Comparison of ENCODE assay signal across 8 cellular contexts in the genomic region with DNA sequence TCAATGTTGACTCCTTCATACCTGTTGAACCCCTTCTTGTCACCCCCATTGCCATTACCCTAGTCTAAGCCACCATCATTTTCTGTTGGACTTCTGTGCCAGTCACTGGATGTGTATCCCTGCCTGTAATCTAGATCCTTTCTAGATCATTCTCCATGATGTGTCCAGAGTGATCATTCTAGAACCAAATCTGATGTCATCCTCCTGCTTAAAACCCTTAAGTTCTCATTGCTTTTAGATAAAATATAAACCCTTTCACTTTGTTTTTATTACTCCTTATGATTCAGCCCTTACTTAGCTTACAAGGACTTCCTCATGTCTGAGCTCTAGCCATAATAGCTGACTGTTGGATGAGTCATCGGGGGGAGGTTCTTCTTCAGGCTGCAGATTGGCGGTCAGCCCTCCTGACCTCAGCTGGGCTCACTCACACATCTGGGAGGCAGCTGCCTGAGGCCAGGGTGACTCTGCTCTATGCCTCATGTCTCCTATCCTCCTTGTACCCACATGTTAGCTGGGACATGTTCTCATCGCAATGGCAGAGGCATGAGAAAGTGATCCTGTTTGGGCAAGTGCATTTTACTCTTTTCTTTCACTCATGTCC.
A peak's percentile ranks its signal among the peaks of the same experiment; 100 is the strongest.
DNase-seq lines count a peak whose midpoint lies in the region; ATAC-seq and TF ChIP-seq lines count a peak whose summit lies in the region.

No MANE protein-coding gene starts in this region.

- H3K4me3 Mint-ChIP-seq in activated naive CD4-positive, alpha-beta T cell treated with anti-CD3 and anti-CD28 coated beads, Interleukin-2, amount 10 ng/mL, durations not matched to agents 7 days and 5 days = no peak overlapping the region

- H3K9me3 Mint-ChIP-seq in activated naive CD4-positive, alpha-beta T cell treated with anti-CD3 and anti-CD28 coated beads, Interleukin-2, amount 50 U/mL, for 72 hours = no peaks in the 10 kb centered on the region
- H3K9me3 Mint-ChIP-seq in activated naive CD4-positive, alpha-beta T cell treated with anti-CD3 and anti-CD28 coated beads, Interleukin-2, amount 10 ng/mL, durations not matched to agents 7 days and 5 days = no peaks in the 10 kb centered on the region

- no peak for TF ChIP-seq CTCF in smooth muscle cell (IDR thresholded peaks at IDR 0.05; ENCODE audit: borderline replicate concordance, insufficient read depth, poor library complexity, severe bottlenecking)

- H3K9me3 ChIP-seq in smooth muscle cell (replicated peaks; ENCODE audit: low read depth) = no peaks in the 10 kb centered on the region

- H3K4me1 Mint-ChIP-seq in activated naive CD4-positive, alpha-beta T cell treated with anti-CD3 and anti-CD28 coated beads, Interleukin-2, amount 10 ng/mL, durations not matched to agents 7 days and 5 days = no peaks in the 10 kb centered on the region

- no peaks in the 10 kb centered on the region for H3K36me3 Mint-ChIP-seq in activated naive CD4-positive, alpha-beta T cell treated with anti-CD3 and anti-CD28 coated beads, Interleukin-2, amount 50 U/mL, for 72 hours
- no peaks in the 10 kb centered on the region for H3K36me3 Mint-ChIP-seq in activated naive CD4-positive, alpha-beta T cell treated with anti-CD3 and anti-CD28 coated beads, Interleukin-2, amount 10 ng/mL, durations not matched to agents 7 days and 5 days

- H3K27ac ChIP-seq in smooth muscle cell (ENCODE audit: low read depth) = peak overlapping the region; percentile 68

- DNase-seq in activated naive CD4-positive, alpha-beta T cell treated with anti-CD3 and anti-CD28 coated beads, Interleukin-2, amount 50 U/mL, for 72 hours (ENCODE audit: low spot score in 2 of 2) = no peak
- DNase-seq in activated naive CD4-positive, alpha-beta T cell treated with anti-CD3 and anti-CD28 coated beads, Interleukin-2, amount 10 ng/mL, durations not matched to agents 7 days and 5 days = no peak
- DNase-seq in T1000 (lab: John Stamatoyannopoulos, UW) (peak; percentile 90), glomerular visceral epithelial cell (ENCODE audit: extremely low spot score) (peak; percentile 93), smooth muscle cell (lab: John Stamatoyannopoulos, UW; ENCODE audit: unreplicated experiment) (no peak), NCI-H187 (lab: John Stamatoyannopoulos, UW) (no peak), cerebellum (ENCODE audit: low spot score) (no peak)

- no peak overlapping the region for H3K4me3 ChIP-seq in smooth muscle cell

- H2AFZ ChIP-seq in smooth muscle cell (ENCODE audit: low read depth) = no peak overlapping the region

- H3K27ac Mint-ChIP-seq in activated naive CD4-positive, alpha-beta T cell treated with anti-CD3 and anti-CD28 coated beads, Interleukin-2, amount 50 U/mL, for 72 hours = no peak overlapping the region
- H3K27ac Mint-ChIP-seq in activated naive CD4-positive, alpha-beta T cell treated with anti-CD3 and anti-CD28 coated beads, Interleukin-2, amount 10 ng/mL, durations not matched to agents 7 days and 5 days = no peak overlapping the region

- CTCF ChIA-PET in activated naive CD4-positive, alpha-beta T cell treated with anti-CD3 and anti-CD28 coated beads, Interleukin-2, amount 10 ng/mL, durations not matched to agents 7 days and 5 days (lab: Charles Lee) = no interaction called here

- H3K27me3 Mint-ChIP-seq in activated naive CD4-positive, alpha-beta T cell treated with anti-CD3 and anti-CD28 coated beads, Interleukin-2, amount 10 ng/mL, durations not matched to agents 7 days and 5 days = peaks cover 4% of the 10 kb centered on the region

- no peaks in the 10 kb centered on the region for H3K36me3 ChIP-seq in smooth muscle cell (ENCODE audit: low read depth)

- H3K9ac ChIP-seq in smooth muscle cell (ENCODE audit: low read depth) = no peak overlapping the region

- H3K79me2 ChIP-seq in smooth muscle cell (ENCODE audit: low read depth) = no peaks in the 10 kb centered on the region

- H3K4me2 ChIP-seq in smooth muscle cell = no peak overlapping the region

- no peaks in the 10 kb centered on the region for H4K20me1 ChIP-seq in smooth muscle cell (ENCODE audit: low read depth)

- H3K27me3 ChIP-seq in smooth muscle cell (ENCODE audit: low read depth) = no peaks in the 10 kb centered on the region

- peaks cover 5% of the 10 kb centered on the region for H3K4me1 ChIP-seq in smooth muscle cell (ENCODE audit: low read depth)

- ATAC-seq in activated naive CD4-positive, alpha-beta T cell treated with anti-CD3 and anti-CD28 coated beads, Interleukin-2, amount 50 U/mL, for 72 hours = peak; percentile 73 to 96
- no peak for ATAC-seq in GM18502 (IDR thresholded peaks at IDR 0.05; ENCODE audit: poor library complexity, unreplicated experiment)

- H3F3A ChIP-seq in smooth muscle cell (ENCODE audit: low read depth) = peaks cover 23% of the 10 kb centered on the region

- WGBS in smooth muscle cell (ENCODE audit: low lambda C conversion rate) = 38% methylated on average over 3 of the region's 3 CpGs

Comparison
In these comparisons a context has a peak if more than half of its experiments do, and no peak if none do; other contexts are left out.
1. DNase-seq: peak in T1000 (single experiment) and glomerular visceral epithelial cell (single experiment); none in activated naive CD4-positive, alpha-beta T cell treated with anti-CD3 and anti-CD28 coated beads, Interleukin-2, amount 50 U/mL, for 72 hours (0 of 2), activated naive CD4-positive, alpha-beta T cell treated with anti-CD3 and anti-CD28 coated beads, Interleukin-2, amount 10 ng/mL, durations not matched to agents 7 days and 5 days (single experiment), smooth muscle cell (single experiment), NCI-H187 (0 of 2) and cerebellum (single experiment).